1 cellular context compared by ENCODE assay signal in genomic region chr1:1326075-1326605, GRCh38.
TF ChIP-seq lines count a peak whose summit lies in the region.

No MANE protein-coding gene starts in this region.

TF ChIP-seq in GM12878, 131 proteins besides CTCF, POLR2A, EP300 and RAD21:
- TF ChIP-seq STAT3 (IDR thresholded peaks at IDR 0.05; ENCODE audit: low read depth, low read length) (no peak), SREBF2 (IDR thresholded peaks at IDR 0.05; ENCODE audit: low read length) (no peak), BRCA1 (IDR thresholded peaks at IDR 0.05; ENCODE audit: low read depth, low read length) (no peak), ATF2 (IDR thresholded peaks at IDR 0.05; ENCODE audit: low read length) (no peak), ATF7 (IDR thresholded peaks at IDR 0.05; ENCODE audit: low read depth) (no peak), RFX5 (IDR thresholded peaks at IDR 0.05; ENCODE audit: low read depth, low read length) (no peak), PBX3 (IDR thresholded peaks at IDR 0.05; ENCODE audit: insufficient replicate concordance, low read depth, low read length) (no peak), MEF2B (IDR thresholded peaks at IDR 0.05; ENCODE audit: partially characterized antibody, poor library complexity, severe bottlenecking) (no peak), NR2C1 (IDR thresholded peaks at IDR 0.05) (no peak), USF1 (IDR thresholded peaks at IDR 0.05; ENCODE audit: borderline replicate concordance, extremely low read length, insufficient read depth, low read depth, low read length) (no peak)
